ENCODE assay signal across 19 cellular contexts in the genomic region with DNA sequence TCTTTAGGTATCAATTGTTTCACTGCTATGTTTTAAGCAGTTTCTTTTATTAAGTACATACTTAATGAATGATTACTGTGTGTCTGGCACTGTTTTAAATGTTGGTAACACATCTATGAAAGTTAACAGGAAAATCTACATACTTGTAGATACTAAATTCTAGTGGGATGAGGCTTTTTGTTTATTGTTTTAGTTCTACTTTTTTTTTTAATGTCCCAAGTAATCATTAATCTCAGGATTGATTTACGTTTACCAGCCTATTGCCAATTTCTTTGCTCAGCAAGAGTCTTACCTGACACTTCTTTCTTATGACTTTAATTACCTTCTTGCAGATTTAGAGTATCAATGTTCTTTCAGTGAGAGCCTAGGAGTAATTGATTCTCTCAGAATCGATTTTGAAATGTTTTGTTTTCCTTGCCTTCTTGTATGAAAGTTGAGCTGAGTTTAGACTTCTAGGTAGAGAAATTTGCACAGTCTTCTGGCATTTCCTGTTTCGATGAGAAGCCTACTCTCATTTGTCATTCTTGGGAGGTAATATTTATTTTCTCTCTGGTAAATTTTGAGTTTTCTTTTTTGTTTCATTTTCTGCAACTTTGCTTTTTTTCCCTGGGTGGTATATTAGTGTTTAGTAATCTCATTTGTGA.
DNase-seq lines count a peak whose midpoint lies in the region; ATAC-seq and TF ChIP-seq lines count a peak whose summit lies in the region.
"Had no signal": no experiment of that assay in that cellular context is flagged by ENCODE, and none has a peak within 500 bp of the region (broad histone marks: within the 10 kb centered on the region; RNA-seq: fewer than 3 reads in every experiment).

No MANE protein-coding gene starts in this region.

- no peak for TF ChIP-seq CTCF in HCT116 (IDR thresholded peaks at IDR 0.05 in 2 of 3, conservative IDR thresholded peaks at IDR 0.05 in 1 of 3; ENCODE audit: borderline replicate concordance in 1 of 3, insufficient read depth in 1 of 3, low read depth in 2 of 3, low read length in 2 of 3)
- TF ChIP-seq CTCF in WI38 (IDR thresholded peaks at IDR 0.05; ENCODE audit: low read depth, low read length) = no peak
- TF ChIP-seq CTCF in thoracic aorta (IDR thresholded peaks at IDR 0.05) = no peak
- no peak for TF ChIP-seq CTCF in activated CD8-positive, alpha-beta T cell treated with anti-CD3 and anti-CD28 coated beads for 36 hours (IDR thresholded peaks at IDR 0.05)

- H3K36me3 ChIP-seq in HCT116 (ENCODE audit: control insufficient read depth in 1 of 2, insufficient read depth in 2 of 2, low read length in 2 of 2) = no peaks in the 10 kb centered on the region
- H3K36me3 ChIP-seq in thoracic aorta = no peaks in the 10 kb centered on the region
- H3K36me3 ChIP-seq: BE2C, esophagus squamous epithelium, lower lobe of right lung, uterus had no signal

- CTCF ChIA-PET in HCT116 (lab: Charles Lee) = no interaction called here
- CTCF ChIA-PET in activated CD8-positive, alpha-beta T cell treated with anti-CD3 and anti-CD28 coated beads for 36 hours (lab: Charles Lee) = no interaction called here

- no peak for DNase-seq in HCT116 (ENCODE audit: low read depth, low spot score)
- DNase-seq in iris pigment epithelial cell (ENCODE audit: low read depth) = peak; percentile 66
- DNase-seq in thoracic aorta (ENCODE audit: low spot score) = no peak
- no peak for DNase-seq in GF-D8 (lab: John Stamatoyannopoulos, UW)
- DNase-seq in activated CD8-positive, alpha-beta T cell treated with anti-CD3 and anti-CD28 coated beads for 36 hours = no peak
- DNase-seq: activated CD4-positive, alpha-beta T cell treated with anti-CD3 and anti-CD28 coated beads, Interleukin-2, amount 50 U/mL, for 48 hours; activated naive CD4-positive, alpha-beta T cell treated with anti-CD3 and anti-CD28 coated beads, Interleukin-2, amount 50 U/mL, for 16 hours; BE2C; Caco-2; esophagus squamous epithelium; lower lobe of right lung; NCI-H1417 treated with DMSO at 0.1 percent for 48 hours; small intestine; stimulated activated CD4-positive, alpha-beta T cell treated with anti-CD3 and anti-CD28 coated beads, Interleukin-4, amount 100 ng/mL, for 24 hours; T-cell; uterus had no signal

- POLR2A ChIA-PET in HCT116 (lab: Charles Lee) = no interaction called here
- POLR2A ChIA-PET in activated CD8-positive, alpha-beta T cell treated with anti-CD3 and anti-CD28 coated beads for 36 hours (lab: Charles Lee) = no interaction called here

- H3K4me1 ChIP-seq in HCT116 (ENCODE audit: control insufficient read depth in 1 of 2, insufficient read depth in 2 of 2, low read length in 2 of 2) (peaks cover 0 to 4% of the 10 kb centered on the region in 2 experiments; a peak in 1 of 4 replicates), thoracic aorta (ENCODE audit: control insufficient read depth in 1 of 2, low read depth in 2 of 2) (peaks cover 2 to 16% of the 10 kb centered on the region in 2 donors)
- H3K4me1 ChIP-seq: Caco-2, lower lobe of right lung, uterus had no signal

- no peaks in the 10 kb centered on the region for H4K20me1 ChIP-seq in HCT116 (ENCODE audit: insufficient read depth)

- no peak for TF ChIP-seq RAD21 in HCT116 (IDR thresholded peaks at IDR 0.05; ENCODE audit: low read depth)

- no peak overlapping the region for H3K4me3 Mint-ChIP-seq in activated CD8-positive, alpha-beta T cell treated with anti-CD3 and anti-CD28 coated beads for 36 hours
- H3K4me3 Mint-ChIP-seq in stimulated activated memory B cell treated with anti-CD40 and anti-IgM and Interleukin-4, amounts not matched to agents 10 μg/mL and 1 μg/mL and 100 μg/mL, for 72 hours = no peak overlapping the region
- H3K4me3 Mint-ChIP-seq: dendritic cell treated with granulocyte-macrophage colony-stimulating factor and Interleukin-4, amounts not matched to agents 40 ng/mL and 50 ng/mL, for 4 days; T-cell had no signal

- intact Hi-C loops in HCT116 (cut with micrococcal nuclease) = loop anchor here (10.0 kb wide), 1 partner anchor 233 kb away; a partner anchor contains a TSS
- intact Hi-C loops in activated CD8-positive, alpha-beta T cell treated with anti-CD3 and anti-CD28 coated beads for 36 hours (cut with micrococcal nuclease) = no loop called here

- H2AFZ ChIP-seq in HCT116 (ENCODE audit: low read depth, low read length, poor library complexity, severe bottlenecking) = peak overlapping the region; percentile 7

- no peaks in the 10 kb centered on the region for H3K36me3 Mint-ChIP-seq in activated CD8-positive, alpha-beta T cell treated with anti-CD3 and anti-CD28 coated beads for 36 hours (ENCODE audit: low read depth)
- no peaks in the 10 kb centered on the region for H3K36me3 Mint-ChIP-seq in stimulated activated memory B cell treated with anti-CD40 and anti-IgM and Interleukin-4, amounts not matched to agents 10 μg/mL and 1 μg/mL and 100 μg/mL, for 72 hours
- H3K36me3 Mint-ChIP-seq: T-cell had no signal

- no peaks in the 10 kb centered on the region for H3K9me2 ChIP-seq in HCT116 (ENCODE audit: insufficient read depth)

- H3K4me2 ChIP-seq in HCT116 (ENCODE audit: low read length) = no peak overlapping the region

- H3K27ac ChIP-seq in HCT116 (ENCODE audit: low read depth, low read length) (no peak overlapping the region), thoracic aorta (no peak overlapping the region)
- H3K27ac ChIP-seq: esophagus squamous epithelium, lower lobe of right lung, uterus had no signal

- no peaks in the 10 kb centered on the region for H3K27me3 Mint-ChIP-seq in activated CD8-positive, alpha-beta T cell treated with anti-CD3 and anti-CD28 coated beads for 36 hours
- no peaks in the 10 kb centered on the region for H3K27me3 Mint-ChIP-seq in stimulated activated memory B cell treated with anti-CD40 and anti-IgM and Interleukin-4, amounts not matched to agents 10 μg/mL and 1 μg/mL and 100 μg/mL, for 72 hours
- H3K27me3 Mint-ChIP-seq: dendritic cell treated with granulocyte-macrophage colony-stimulating factor and Interleukin-4, amounts not matched to agents 40 ng/mL and 50 ng/mL, for 4 days; T-cell had no signal

- RAD21 ChIA-PET in HCT116 (lab: Charles Lee; ENCODE audit: low non-redundant PET in 1 of 2, low total read pairs in 2 of 2, uncharacterized antibody in 2 of 2, unreplicated experiment in 2 of 2) = no interaction called here

- no peaks in the 10 kb centered on the region for H3K4me1 Mint-ChIP-seq in activated CD8-positive, alpha-beta T cell treated with anti-CD3 and anti-CD28 coated beads for 36 hours (ENCODE audit: low read depth)
- H3K4me1 Mint-ChIP-seq in stimulated activated memory B cell treated with anti-CD40 and anti-IgM and Interleukin-4, amounts not matched to agents 10 μg/mL and 1 μg/mL and 100 μg/mL, for 72 hours = no peaks in the 10 kb centered on the region
- H3K4me1 Mint-ChIP-seq: T-cell had no signal

- no peak for TF ChIP-seq POLR2A in HCT116 (IDR thresholded peaks at IDR 0.05; ENCODE audit: borderline replicate concordance, extremely low read depth, insufficient read depth, insufficient read length)

- H3K27me3 ChIP-seq in HCT116 (ENCODE audit: insufficient read depth, low read length) (no peaks in the 10 kb centered on the region), thoracic aorta (replicated peaks; ENCODE audit: insufficient read depth) (no peaks in the 10 kb centered on the region)
- H3K27me3 ChIP-seq: BE2C, esophagus squamous epithelium, uterus had no signal

- H3K27ac Mint-ChIP-seq in activated CD8-positive, alpha-beta T cell treated with anti-CD3 and anti-CD28 coated beads for 36 hours = no peak overlapping the region
- no peak overlapping the region for H3K27ac Mint-ChIP-seq in stimulated activated memory B cell treated with anti-CD40 and anti-IgM and Interleukin-4, amounts not matched to agents 10 μg/mL and 1 μg/mL and 100 μg/mL, for 72 hours
- H3K27ac Mint-ChIP-seq: dendritic cell treated with granulocyte-macrophage colony-stimulating factor and Interleukin-4, amounts not matched to agents 40 ng/mL and 50 ng/mL, for 4 days; T-cell had no signal

- no TSS peak for BruUV-seq in HCT116 (replicated peaks; lab: Mats Ljungman, UMichigan)

- no peak overlapping the region for H3K9ac ChIP-seq in HCT116 (ENCODE audit: low read length)

- peaks cover 13% of the 10 kb centered on the region for H3K9me3 Mint-ChIP-seq in activated CD8-positive, alpha-beta T cell treated with anti-CD3 and anti-CD28 coated beads for 36 hours
- H3K9me3 Mint-ChIP-seq in stimulated activated memory B cell treated with anti-CD40 and anti-IgM and Interleukin-4, amounts not matched to agents 10 μg/mL and 1 μg/mL and 100 μg/mL, for 72 hours = peaks cover 11% of the 10 kb centered on the region

- no peaks in the 10 kb centered on the region for H3K79me2 ChIP-seq in HCT116 (ENCODE audit: insufficient read depth, low read length)

- H3K9me3 ChIP-seq in HCT116 (ENCODE audit: control insufficient read depth in 1 of 2, insufficient read depth in 1 of 2, low read depth in 1 of 2, low read length in 2 of 2) (no peaks in the 10 kb centered on the region), thoracic aorta (no peaks in the 10 kb centered on the region)
- H3K9me3 ChIP-seq: BE2C, Caco-2, lower lobe of right lung, uterus had no signal

- ATAC-seq in HCT116 (no peak), thoracic aorta (ENCODE audit: insufficient number of reproducible peaks, low FRiP score, low read depth) (no peak)
- no peak for ATAC-seq in activated CD8-positive, alpha-beta T cell treated with anti-CD3 and anti-CD28 coated beads for 36 hours
- ATAC-seq in stimulated activated memory B cell treated with anti-CD40 and anti-IgM and Interleukin-4, amounts not matched to agents 10 μg/mL and 1 μg/mL and 100 μg/mL, for 72 hours = no peak
- ATAC-seq: T-cell had no signal

- H3K4me3 ChIP-seq in HCT116 (replicated peaks in 1 of 2; ENCODE audit: low read depth in 1 of 2, low read length in 2 of 2) = no peak overlapping the region
- H3K4me3 ChIP-seq in WI38 (ENCODE audit: low read depth, low read length) = 0 out of 2 replicates have a peak overlapping the region, but pooled peaks have one; percentile 6
- H3K4me3 ChIP-seq in thoracic aorta = peak overlapping the region; percentile 6
- H3K4me3 ChIP-seq: esophagus squamous epithelium, lower lobe of right lung, uterus had no signal

Comparison
In these comparisons a context has a peak if more than half of its experiments do, and no peak if none do; other contexts are left out.
1. H3K4me3 ChIP-seq: peak in WI38 (single experiment) and thoracic aorta (single experiment); none in HCT116 (0 of 2).